11 cellular contexts compared by ENCODE assay signal in genomic region chr12:14157129-14157747, GRCh38.
DNase-seq lines count a peak whose midpoint lies in the region; ATAC-seq, FAIRE-seq and TF ChIP-seq lines count a peak whose summit lies in the region.
"Had no signal": no experiment of that assay in that cellular context is flagged by ENCODE, and none has a peak within 500 bp of the region (broad histone marks: within the 10 kb centered on the region; RNA-seq: fewer than 3 reads in every experiment).

No MANE protein-coding gene starts in this region.

- H3K9me3 ChIP-seq in endodermal cell (ENCODE audit: control insufficient read depth, low read length), result no peaks in the 10 kb centered on the region
- H3K9me3 ChIP-seq: body of pancreas had no signal

- H3K27me3 Mint-ChIP-seq in activated B cell treated with CpG ODN at 0.5 μM for 24 hours (no peaks in the 10 kb centered on the region), endodermal cell (ENCODE audit: insufficient read depth) (peaks cover 3% of the 10 kb centered on the region)
- peaks cover 2% of the 10 kb centered on the region for H3K27me3 Mint-ChIP-seq in activated CD4-positive, alpha-beta memory T cell treated with anti-CD3 and anti-CD28 coated beads for 36 hours

- H3K4me3 ChIP-seq in endodermal cell (ENCODE audit: low read length), result no peak overlapping the region
- H3K4me3 ChIP-seq: body of pancreas had no signal

- POLR2A ChIA-PET in activated B cell treated with CpG ODN at 0.5 μM for 24 hours (lab: Charles Lee), result interaction anchor here (0.5 to 1.3 kb wide), 11 partner anchors 10 to 1873 kb away, joined by 3 to 14 read pairs (median 4); a partner anchor contains a TSS
- POLR2A ChIA-PET in activated CD4-positive, alpha-beta memory T cell treated with anti-CD3 and anti-CD28 coated beads for 36 hours (lab: Charles Lee), result no interaction called here

- H3K27ac ChIP-seq in endodermal cell (ENCODE audit: low read depth, low read length), result no peak overlapping the region
- H3K27ac ChIP-seq: body of pancreas had no signal

- no peaks in the 10 kb centered on the region for H3K27me3 ChIP-seq in endodermal cell (ENCODE audit: control insufficient read depth, insufficient read depth, low read length, poor library complexity, severe bottlenecking)
- H3K27me3 ChIP-seq: body of pancreas had no signal

- CTCF ChIA-PET in activated B cell treated with CpG ODN at 0.5 μM for 24 hours (lab: Charles Lee), result interaction anchor here (0.7 to 2.3 kb wide), 6 partner anchors 10 to 62 kb away, joined by 3 to 14 read pairs (median 4); no protein-coding TSS in a partner anchor
- CTCF ChIA-PET in activated CD4-positive, alpha-beta memory T cell treated with anti-CD3 and anti-CD28 coated beads for 36 hours (lab: Charles Lee), result interaction anchor here (0.7 to 2.5 kb wide), 2 partner anchors 10 to 451 kb away, joined by 3 to 15 read pairs; no protein-coding TSS in a partner anchor

- DNase-seq in GM18507 (ENCODE audit: extremely low spot score, insufficient read length, low read depth) (peak; percentile 63), activated B cell treated with CpG ODN at 0.5 μM for 24 hours (no peak), endodermal cell (no peak), NCI-H2107 (lab: John Stamatoyannopoulos, UW) (no peak), DMS 273 treated with DMSO at 0.1 percent for 48 hours (lab: John Stamatoyannopoulos, UW) (no peak)
- DNase-seq in activated CD4-positive, alpha-beta memory T cell treated with anti-CD3 and anti-CD28 coated beads for 36 hours, result no peak
- DNase-seq: activated CD4-positive, alpha-beta T cell treated with anti-CD3 and anti-CD28 coated beads, Interleukin-2, amount 50 U/mL, for 48 hours; body of pancreas; EL had no signal

- H3K27ac Mint-ChIP-seq in activated B cell treated with CpG ODN at 0.5 μM for 24 hours (peak overlapping the region; percentile 97), endodermal cell (no peak overlapping the region)
- no peak overlapping the region for H3K27ac Mint-ChIP-seq in activated CD4-positive, alpha-beta memory T cell treated with anti-CD3 and anti-CD28 coated beads for 36 hours

- 85 to 88% methylated on average over 2 to 3 of the region's 3 CpGs for WGBS in endodermal cell (ENCODE audit: insufficient coverage in 1 of 2, insufficient read length in 1 of 2), 2 experiments

- no peaks in the 10 kb centered on the region for H3K36me3 ChIP-seq in endodermal cell (ENCODE audit: control insufficient read depth, insufficient read depth, low read length)

- H3K9me3 Mint-ChIP-seq in activated B cell treated with CpG ODN at 0.5 μM for 24 hours (no peaks in the 10 kb centered on the region), endodermal cell (peaks cover 3% of the 10 kb centered on the region)
- H3K9me3 Mint-ChIP-seq in activated CD4-positive, alpha-beta memory T cell treated with anti-CD3 and anti-CD28 coated beads for 36 hours, result no peaks in the 10 kb centered on the region

- H3K9ac ChIP-seq in endodermal cell (ENCODE audit: extremely low read depth, low read length, poor library complexity, severe bottlenecking), result no peak overlapping the region

- H3K4me3 Mint-ChIP-seq in activated B cell treated with CpG ODN at 0.5 μM for 24 hours (peak overlapping the region; percentile 62), endodermal cell (no peak overlapping the region)
- H3K4me3 Mint-ChIP-seq in activated CD4-positive, alpha-beta memory T cell treated with anti-CD3 and anti-CD28 coated beads for 36 hours, result no peak overlapping the region

- intact Hi-C loops in activated B cell treated with CpG ODN at 0.5 μM for 24 hours (cut with micrococcal nuclease), result loop anchor here (1.0 to 10.0 kb wide), 14 partner anchors 10 to 1388 kb away; partner anchors contain the start of genes ATF7IP, GSG1 and HEBP1
- intact Hi-C loops in activated CD4-positive, alpha-beta memory T cell treated with anti-CD3 and anti-CD28 coated beads for 36 hours (cut with micrococcal nuclease), result no loop called here

- H3K4me1 ChIP-seq in endodermal cell (ENCODE audit: control insufficient read depth, insufficient read depth, low read length), result no peaks in the 10 kb centered on the region
- H3K4me1 ChIP-seq: body of pancreas had no signal

- H3K36me3 Mint-ChIP-seq in activated B cell treated with CpG ODN at 0.5 μM for 24 hours (ENCODE audit: low read depth) (peaks cover 4% of the 10 kb centered on the region), endodermal cell (ENCODE audit: low read depth) (no peaks in the 10 kb centered on the region)
- peaks cover 2% of the 10 kb centered on the region for H3K36me3 Mint-ChIP-seq in activated CD4-positive, alpha-beta memory T cell treated with anti-CD3 and anti-CD28 coated beads for 36 hours

- TF ChIP-seq CTCF in activated B cell treated with CpG ODN at 0.5 μM for 24 hours (IDR thresholded peaks at IDR 0.05) (no peak), endodermal cell (conservative IDR thresholded peaks at IDR 0.05) (no peak)

- H3K4me1 Mint-ChIP-seq in activated B cell treated with CpG ODN at 0.5 μM for 24 hours (peaks cover 71% of the 10 kb centered on the region), endodermal cell (peaks cover 8% of the 10 kb centered on the region)
- H3K4me1 Mint-ChIP-seq in activated CD4-positive, alpha-beta memory T cell treated with anti-CD3 and anti-CD28 coated beads for 36 hours (ENCODE audit: low read depth), result no peaks in the 10 kb centered on the region

- ATAC-seq in GM21367 (IDR thresholded peaks at IDR 0.05; ENCODE audit: unreplicated experiment) (peak; percentile 95), HG03103 (IDR thresholded peaks at IDR 0.05; ENCODE audit: low read depth, unreplicated experiment) (peak; percentile 97), activated B cell treated with CpG ODN at 0.5 μM for 24 hours (ENCODE audit: low read depth) (peak; percentile 91)
- ATAC-seq: body of pancreas had no signal

- FAIRE-seq in GM18507 (lab: Jason Lieb, UNC), result peak; percentile 98
